Comparison of ENCODE assay signal across 8 cellular contexts in genomic region chr1:155983191-155984023, GRCh38. TPM values are rescaled to one million over a fixed set of nuclear protein-coding genes. Genes with fewer than 3 reads are reported as not detected.
A peak's percentile ranks its signal among the peaks of the same experiment; 100 is the strongest.
DNase-seq lines count a peak whose midpoint lies in the region; ATAC-seq, FAIRE-seq and TF ChIP-seq lines count a peak whose summit lies in the region.

No MANE protein-coding gene starts in this region.

- TF ChIP-seq CTCF in MCF 10A (IDR thresholded peaks at IDR 0.05; ENCODE audit: unreplicated experiment) (peak; percentile 19), HepG2 (CRISPR knock-in tag; IDR thresholded peaks at IDR 0.05) (peak; percentile 57)

- 32% methylated on average over 4 of the region's 4 CpGs for WGBS in HepG2 (ENCODE audit: low lambda C conversion rate)
- 37% methylated on average over 4 of the region's 4 CpGs for WGBS in urinary bladder

- H3K4me1 ChIP-seq in HepG2 (ENCODE audit: insufficient read depth, low read length): peaks cover 63% of the 10 kb centered on the region
- H3K4me1 ChIP-seq in urinary bladder (ENCODE audit: insufficient read depth): no peaks in the 10 kb centered on the region

- no peaks in the 10 kb centered on the region for H3K27me3 Mint-ChIP-seq in stimulated activated naive CD8-positive, alpha-beta T cell treated with anti-CD3 and anti-CD28 coated beads, Interleukin-15, amount 100 ng/mL, for 72 hours
- no peaks in the 10 kb centered on the region for H3K27me3 Mint-ChIP-seq in MCF 10A (ENCODE audit: insufficient read depth, unreplicated experiment)

- peak overlapping the region; percentile 26; the same call in 1 of the 2 replicates for H3K9ac ChIP-seq in HepG2 (ENCODE audit: insufficient read depth, low read depth, low read length)

- no peaks in the 10 kb centered on the region for H3K36me3 ChIP-seq in HepG2 (replicated peaks in 1 of 2; ENCODE audit: control insufficient read depth in 1 of 2, insufficient read depth in 2 of 2, low read length in 2 of 2)
- H3K36me3 ChIP-seq in urinary bladder (ENCODE audit: insufficient read depth): no peaks in the 10 kb centered on the region

- TF ChIP-seq EP300 in HepG2 (IDR thresholded peaks at IDR 0.05; ENCODE audit: low read depth in 2 of 2, low read length in 2 of 2): peak in 1 of 2 experiments; percentile 41; a peak in 1 of 4 replicates
- TF ChIP-seq EP300 in HepG2 (CRISPR knock-in tag; IDR thresholded peaks at IDR 0.05; ENCODE audit: borderline replicate concordance): peak; percentile 62; the same call in 1 of the 2 replicates

- TF ChIP-seq RAD21 in HepG2 (CRISPR knock-in tag; IDR thresholded peaks at IDR 0.05): no peak

- CTCF ChIA-PET in MCF 10A (lab: Yijun Ruan, JAX) (interaction anchor here (0.6 to 11.9 kb wide), 17 partner anchors 8 to 410 kb away, joined by 3 to 136 read pairs (median 4); partner anchors contain the start of genes GON4L and RXFP4), HepG2 (lab: Yijun Ruan, JAX; ENCODE audit: low intra/inter-chr PET ratio, low total read pairs) (interaction anchor here (1.0 kb wide), 1 partner anchor 45 kb away, joined by 4 read pairs; no protein-coding TSS in a partner anchor)

- H3K4me1 Mint-ChIP-seq in stimulated activated naive CD8-positive, alpha-beta T cell treated with anti-CD3 and anti-CD28 coated beads, Interleukin-15, amount 100 ng/mL, for 72 hours: peaks cover 49% of the 10 kb centered on the region
- peaks cover 58% of the 10 kb centered on the region for H3K4me1 Mint-ChIP-seq in MCF 10A (ENCODE audit: insufficient read depth, unreplicated experiment)

- H3K27ac ChIP-seq in HepG2 (ENCODE audit: extremely low read length, insufficient read depth, low read length): peak overlapping the region; percentile 11
- peak overlapping the region; percentile 44 for H3K27ac ChIP-seq in urinary bladder (ENCODE audit: low read depth)

- POLR2A ChIA-PET in MCF 10A (lab: Yijun Ruan, JAX) (interaction anchor here (0.8 to 13.3 kb wide), 10 partner anchors 9 to 123 kb away, joined by 3 to 294 read pairs (median 6); partner anchors contain the start of genes KHDC4, RXFP4 and SSR2), HepG2 (lab: Yijun Ruan, JAX) (interaction anchor here (0.7 to 13.5 kb wide), 15 partner anchors 9 to 124 kb away, joined by 3 to 390 read pairs (median 8); partner anchors contain the start of genes KHDC4, RXFP4 and SYT11)

- H2AFZ ChIP-seq in HepG2 (ENCODE audit: low read length): no peak overlapping the region

- H3K27ac Mint-ChIP-seq in stimulated activated naive CD8-positive, alpha-beta T cell treated with anti-CD3 and anti-CD28 coated beads, Interleukin-15, amount 100 ng/mL, for 72 hours: peak overlapping the region; percentile 63 to 92
- peak overlapping the region; percentile 90 for H3K27ac Mint-ChIP-seq in MCF 10A (ENCODE audit: low read depth, unreplicated experiment)

- BruUV-seq in MCF 10A (replicated peaks; lab: Mats Ljungman, UMichigan) (no TSS peak), HepG2 (replicated peaks; lab: Mats Ljungman, UMichigan) (no TSS peak)

- H4K20me1 ChIP-seq in HepG2 (ENCODE audit: insufficient read depth, low read length): no peaks in the 10 kb centered on the region

- no peaks in the 10 kb centered on the region for H3K79me2 ChIP-seq in HepG2 (ENCODE audit: insufficient read depth, low read length)

- in situ Hi-C loops in HepG2 (cut with HindIII; ENCODE audit: extremely low pct_ligation_motif_present, low pct_unique_long_range_greater_than_20kb): loop anchor here (10.0 kb wide), 1 partner anchor 49 kb away; the partner anchor contains the start of gene KHDC4

- peak overlapping the region in 1 of 3 experiments; percentile 25; a peak in 2 of 6 replicates for H3K4me3 ChIP-seq in HepG2 (replicated peaks in 1 of 3; ENCODE audit: insufficient read depth in 1 of 3, low read depth in 2 of 3, low read length in 3 of 3)
- H3K4me3 ChIP-seq in urinary bladder (ENCODE audit: low read depth, low read length): peak overlapping the region; percentile 10

- no peaks in the 10 kb centered on the region for H3K9me3 ChIP-seq in HepG2 (ENCODE audit: low read length)

- intact Hi-C loops in MCF 10A (cut with micrococcal nuclease): loop anchor here (1.0 to 10.0 kb wide), 2 partner anchors 49 to 259 kb away; partner anchors contain the start of gene KHDC4
- intact Hi-C loops in HepG2 (cut with micrococcal nuclease; ENCODE audit: unreplicated experiment): no loop called here

- no peak for TF ChIP-seq POLR2A in HepG2 (IDR thresholded peaks at IDR 0.05; ENCODE audit: insufficient read depth in 1 of 2, low read depth in 2 of 2, low read length in 2 of 2)

- no peaks in the 10 kb centered on the region for H3K9me3 Mint-ChIP-seq in stimulated activated naive CD8-positive, alpha-beta T cell treated with anti-CD3 and anti-CD28 coated beads, Interleukin-15, amount 100 ng/mL, for 72 hours
- H3K9me3 Mint-ChIP-seq in MCF 10A (ENCODE audit: unreplicated experiment): no peaks in the 10 kb centered on the region

- no peak for DNase-seq in stimulated activated naive CD8-positive, alpha-beta T cell treated with anti-CD3 and anti-CD28 coated beads, Interleukin-15, amount 100 ng/mL, for 72 hours
- DNase-seq in stimulated activated naive CD8-positive, alpha-beta T cell treated with anti-CD3 and anti-CD28 coated beads, Interleukin-15, Interleukin-2, amounts not matched to agents 100 U/mL and 50 U/mL, for 24 hours: no peak
- DNase-seq in NCI-H446 (lab: John Stamatoyannopoulos, UW): peak; percentile 72 to 77
- DNase-seq in MCF 10A (ENCODE audit: unreplicated experiment): peak; percentile 98
- peak; percentile 44 for DNase-seq in HepG2 (ENCODE audit: low spot score)
- DNase-seq in SKM-1 treated with dmso at 0.1 percent for 144 hours (lab: John Stamatoyannopoulos, UW; ENCODE audit: unreplicated experiment): no peak
- DNase-seq in activated CD4-positive, alpha-beta T cell treated with anti-CD3 and anti-CD28 coated beads for 48 hours: no peak

- H3K4me3 Mint-ChIP-seq in stimulated activated naive CD8-positive, alpha-beta T cell treated with anti-CD3 and anti-CD28 coated beads, Interleukin-15, amount 100 ng/mL, for 72 hours: no peak overlapping the region
- peak overlapping the region; percentile 81 for H3K4me3 Mint-ChIP-seq in MCF 10A (ENCODE audit: unreplicated experiment)

- peak; percentile 58 for ATAC-seq in stimulated activated naive CD8-positive, alpha-beta T cell treated with anti-CD3 and anti-CD28 coated beads, Interleukin-15, amount 100 ng/mL, for 72 hours
- no peak for ATAC-seq in stimulated activated naive CD8-positive, alpha-beta T cell treated with anti-CD3 and anti-CD28 coated beads, Interleukin-15, Interleukin-2, amounts not matched to agents 100 U/mL and 50 U/mL, for 24 hours
- peak; percentile 86 for ATAC-seq in HepG2

- peaks cover 8% of the 10 kb centered on the region for H3K36me3 Mint-ChIP-seq in MCF 10A (ENCODE audit: insufficient read depth, unreplicated experiment)

- peak; percentile 55 for FAIRE-seq in HepG2 (lab: Jason Lieb, UNC)

- peak overlapping the region; percentile 46 for H3K4me2 ChIP-seq in HepG2 (ENCODE audit: low read depth, low read length)

- H3K27me3 ChIP-seq in HepG2 (ENCODE audit: control insufficient read depth in 1 of 2, insufficient read depth in 2 of 2, low read length in 2 of 2): no peaks in the 10 kb centered on the region

RNA-seq across cellular contexts. Expression of gene ARHGEF2, which starts 5.1 kb away (rescaled TPM):
- total RNA-seq in MCF 10A (2022) (498 and 555 TPM in 2 replicates), HepG2 (2016; rRNA removed; fragmentation: Illumina TruSeq; extraction: Trizol) (15.0 and 16.1 TPM in 2 replicates), urinary bladder (63.3 TPM)
- total RNA-seq in HepG2 (2016; cell fraction: cytosol; rRNA removed; fragmentation: Illumina TruSeq; extraction: Trizol; ENCODE audit: low read depth): 7.7 and 8.4 TPM in 2 replicates
- total RNA-seq in HepG2 (2016; cell fraction: insoluble cytoplasmic fraction; rRNA removed; fragmentation: Illumina TruSeq; extraction: Trizol): 12.9 and 18.6 TPM in 2 replicates
- 10.3 and 11.1 TPM in 2 replicates for total RNA-seq in HepG2 (2016; cell fraction: membrane; rRNA removed; fragmentation: Illumina TruSeq; extraction: Trizol)
- total RNA-seq in HepG2 (2016; cell fraction: nucleus; rRNA removed; fragmentation: Illumina TruSeq; extraction: Trizol): 13.2 and 15.5 TPM in 2 replicates
- polyA plus RNA-seq in HepG2 (2011; rRNA removed) (32.1 and 33.1 TPM in 2 replicates), urinary bladder (40.5 TPM)
- polyA plus RNA-seq in HepG2 (2011; cell fraction: cytosol; rRNA removed): 15.2 and 17.5 TPM in 2 replicates
- 104 and 108 TPM in 2 replicates for polyA plus RNA-seq in HepG2 (2011; cell fraction: nucleus; rRNA removed)
- 28.0 and 37.8 TPM in 2 replicates for polyA plus RNA-seq in HepG2 (2012)
- 1.9 and 2.0 TPM in 2 replicates for polyA plus RNA-seq in HepG2 (2016; cell fraction: cytosol; fragmentation: Illumina TruSeq; extraction: Trizol; ENCODE audit: low read depth)
- polyA plus RNA-seq in HepG2 (2016; cell fraction: insoluble cytoplasmic fraction; fragmentation: Illumina TruSeq; extraction: Trizol; ENCODE audit: low read depth): 13.1 and 13.4 TPM in 2 replicates
- 3.6 and 3.8 TPM in 2 replicates for polyA plus RNA-seq in HepG2 (2016; cell fraction: membrane; fragmentation: Illumina TruSeq; extraction: Trizol; ENCODE audit: low read depth)
- 34.1 and 35.2 TPM in 2 replicates for polyA plus RNA-seq in HepG2 (2016; cell fraction: nucleus; fragmentation: Illumina TruSeq; extraction: Trizol; ENCODE audit: insufficient read depth, low read depth)
- 54.1 and 96.8 TPM in 2 replicates for polyA minus RNA-seq in HepG2 (2011; rRNA and poly(A)+ RNA removed; ENCODE audit: low replicate concordance)
- 17.6 and 19.9 TPM in 2 replicates for polyA minus RNA-seq in HepG2 (2011; cell fraction: cytosol; rRNA and poly(A)+ RNA removed)
- 50.0 and 65.8 TPM in 2 replicates for polyA minus RNA-seq in HepG2 (2011; cell fraction: nucleus; rRNA and poly(A)+ RNA removed)

RNA-seq across cellular contexts. Expression of gene SSR2, which starts 37.3 kb away (rescaled TPM):
- total RNA-seq in MCF 10A (2022) (477 and 589 TPM in 2 replicates), HepG2 (2016; rRNA removed; fragmentation: Illumina TruSeq; extraction: Trizol) (150 and 284 TPM in 2 replicates), urinary bladder (213 TPM)
- 92.7 and 103 TPM in 2 replicates for total RNA-seq in HepG2 (2016; cell fraction: cytosol; rRNA removed; fragmentation: Illumina TruSeq; extraction: Trizol; ENCODE audit: low read depth)
- total RNA-seq in HepG2 (2016; cell fraction: insoluble cytoplasmic fraction; rRNA removed; fragmentation: Illumina TruSeq; extraction: Trizol): 138 and 293 TPM in 2 replicates
- total RNA-seq in HepG2 (2016; cell fraction: membrane; rRNA removed; fragmentation: Illumina TruSeq; extraction: Trizol): 147 and 165 TPM in 2 replicates
- 188 and 211 TPM in 2 replicates for total RNA-seq in HepG2 (2016; cell fraction: nucleus; rRNA removed; fragmentation: Illumina TruSeq; extraction: Trizol)
- polyA plus RNA-seq in HepG2 (2011; rRNA removed) (442 and 461 TPM in 2 replicates), urinary bladder (252 TPM)
- 664 and 870 TPM in 2 replicates for polyA plus RNA-seq in HepG2 (2011; cell fraction: cytosol; rRNA removed)
- 174 and 212 TPM in 2 replicates for polyA plus RNA-seq in HepG2 (2011; cell fraction: nucleus; rRNA removed)
- 199 and 208 TPM in 2 replicates for polyA plus RNA-seq in HepG2 (2012)
- polyA plus RNA-seq in HepG2 (2016; cell fraction: cytosol; fragmentation: Illumina TruSeq; extraction: Trizol; ENCODE audit: low read depth): 105 and 112 TPM in 2 replicates
- polyA plus RNA-seq in HepG2 (2016; cell fraction: insoluble cytoplasmic fraction; fragmentation: Illumina TruSeq; extraction: Trizol; ENCODE audit: low read depth): 153 and 154 TPM in 2 replicates
- polyA plus RNA-seq in HepG2 (2016; cell fraction: membrane; fragmentation: Illumina TruSeq; extraction: Trizol; ENCODE audit: low read depth): 145 and 154 TPM in 2 replicates
- polyA plus RNA-seq in HepG2 (2016; cell fraction: nucleus; fragmentation: Illumina TruSeq; extraction: Trizol; ENCODE audit: insufficient read depth, low read depth): 326 and 354 TPM in 2 replicates
- polyA minus RNA-seq in HepG2 (2011; rRNA and poly(A)+ RNA removed; ENCODE audit: low replicate concordance): 359 and 489 TPM in 2 replicates
- polyA minus RNA-seq in HepG2 (2011; cell fraction: cytosol; rRNA and poly(A)+ RNA removed): 105 and 115 TPM in 2 replicates
- 44.5 and 56.7 TPM in 2 replicates for polyA minus RNA-seq in HepG2 (2011; cell fraction: nucleus; rRNA and poly(A)+ RNA removed)

RNA-seq across cellular contexts. Expression of gene RXFP4, which starts 42.0 kb away (rescaled TPM):
- total RNA-seq in MCF 10A (2022) (not detected in 2 replicates), HepG2 (2016; rRNA removed; fragmentation: Illumina TruSeq; extraction: Trizol) (0.38 TPM in 1 of 2 replicates, not detected in the other), urinary bladder (not detected)
- not detected in 2 replicates for total RNA-seq in HepG2 (2016; cell fraction: cytosol; rRNA removed; fragmentation: Illumina TruSeq; extraction: Trizol; ENCODE audit: low read depth)
- total RNA-seq in HepG2 (2016; cell fraction: insoluble cytoplasmic fraction; rRNA removed; fragmentation: Illumina TruSeq; extraction: Trizol): 0.25 and 0.28 TPM in 2 replicates
- not detected in 2 replicates for total RNA-seq in HepG2 (2016; cell fraction: membrane; rRNA removed; fragmentation: Illumina TruSeq; extraction: Trizol)
- total RNA-seq in HepG2 (2016; cell fraction: nucleus; rRNA removed; fragmentation: Illumina TruSeq; extraction: Trizol): 0.31 TPM in 1 of 2 replicates, not detected in the other
- polyA plus RNA-seq in HepG2 (2011; rRNA removed) (1.4 and 1.9 TPM in 2 replicates), urinary bladder (0.18 TPM)
- polyA plus RNA-seq in HepG2 (2011; cell fraction: cytosol; rRNA removed): 1.3 and 2.1 TPM in 2 replicates
- 0.42 and 0.48 TPM in 2 replicates for polyA plus RNA-seq in HepG2 (2011; cell fraction: nucleus; rRNA removed)
- 0.48 and 0.72 TPM in 2 replicates for polyA plus RNA-seq in HepG2 (2012)
- polyA plus RNA-seq in HepG2 (2016; cell fraction: cytosol; fragmentation: Illumina TruSeq; extraction: Trizol; ENCODE audit: low read depth): 0.08 TPM in 1 of 2 replicates, not detected in the other
- polyA plus RNA-seq in HepG2 (2016; cell fraction: insoluble cytoplasmic fraction; fragmentation: Illumina TruSeq; extraction: Trizol; ENCODE audit: low read depth): not detected in 2 replicates
- polyA plus RNA-seq in HepG2 (2016; cell fraction: membrane; fragmentation: Illumina TruSeq; extraction: Trizol; ENCODE audit: low read depth): not detected in 2 replicates
- 0.64 and 0.79 TPM in 2 replicates for polyA plus RNA-seq in HepG2 (2016; cell fraction: nucleus; fragmentation: Illumina TruSeq; extraction: Trizol; ENCODE audit: insufficient read depth, low read depth)
- polyA minus RNA-seq in HepG2 (2011; rRNA and poly(A)+ RNA removed; ENCODE audit: low replicate concordance): 1.4 and 2.7 TPM in 2 replicates
- 0.49 TPM in 1 of 2 replicates, not detected in the other for polyA minus RNA-seq in HepG2 (2011; cell fraction: cytosol; rRNA and poly(A)+ RNA removed)
- polyA minus RNA-seq in HepG2 (2011; cell fraction: nucleus; rRNA and poly(A)+ RNA removed): 0.39 and 1.1 TPM in 2 replicates

RNA-seq across cellular contexts. Expression of gene KHDC4, which starts 49.2 kb away (rescaled TPM):
- total RNA-seq in MCF 10A (2022) (90.9 and 104 TPM in 2 replicates), HepG2 (2016; rRNA removed; fragmentation: Illumina TruSeq; extraction: Trizol) (15.9 and 33.5 TPM in 2 replicates), urinary bladder (45.0 TPM)
- 17.8 and 22.2 TPM in 2 replicates for total RNA-seq in HepG2 (2016; cell fraction: cytosol; rRNA removed; fragmentation: Illumina TruSeq; extraction: Trizol; ENCODE audit: low read depth)
- total RNA-seq in HepG2 (2016; cell fraction: insoluble cytoplasmic fraction; rRNA removed; fragmentation: Illumina TruSeq; extraction: Trizol): 17.1 and 30.7 TPM in 2 replicates
- total RNA-seq in HepG2 (2016; cell fraction: membrane; rRNA removed; fragmentation: Illumina TruSeq; extraction: Trizol): 16.0 and 18.2 TPM in 2 replicates
- 51.8 and 57.5 TPM in 2 replicates for total RNA-seq in HepG2 (2016; cell fraction: nucleus; rRNA removed; fragmentation: Illumina TruSeq; extraction: Trizol)
- polyA plus RNA-seq in HepG2 (2011; rRNA removed) (74.5 and 92.0 TPM in 2 replicates), urinary bladder (24.4 TPM)
- 35.4 and 38.7 TPM in 2 replicates for polyA plus RNA-seq in HepG2 (2011; cell fraction: cytosol; rRNA removed)
- polyA plus RNA-seq in HepG2 (2011; cell fraction: nucleus; rRNA removed): 126 and 134 TPM in 2 replicates
- 37.2 and 38.4 TPM in 2 replicates for polyA plus RNA-seq in HepG2 (2012)
- 2.1 and 2.5 TPM in 2 replicates for polyA plus RNA-seq in HepG2 (2016; cell fraction: cytosol; fragmentation: Illumina TruSeq; extraction: Trizol; ENCODE audit: low read depth)
- polyA plus RNA-seq in HepG2 (2016; cell fraction: insoluble cytoplasmic fraction; fragmentation: Illumina TruSeq; extraction: Trizol; ENCODE audit: low read depth): 14.7 and 16.3 TPM in 2 replicates
- polyA plus RNA-seq in HepG2 (2016; cell fraction: membrane; fragmentation: Illumina TruSeq; extraction: Trizol; ENCODE audit: low read depth): 4.2 and 4.7 TPM in 2 replicates
- 113 and 121 TPM in 2 replicates for polyA plus RNA-seq in HepG2 (2016; cell fraction: nucleus; fragmentation: Illumina TruSeq; extraction: Trizol; ENCODE audit: insufficient read depth, low read depth)
- 83.9 and 155 TPM in 2 replicates for polyA minus RNA-seq in HepG2 (2011; rRNA and poly(A)+ RNA removed; ENCODE audit: low replicate concordance)
- 19.6 and 24.9 TPM in 2 replicates for polyA minus RNA-seq in HepG2 (2011; cell fraction: cytosol; rRNA and poly(A)+ RNA removed)
- 113 and 148 TPM in 2 replicates for polyA minus RNA-seq in HepG2 (2011; cell fraction: nucleus; rRNA and poly(A)+ RNA removed)

Comparison
In these comparisons a context has a peak if more than half of its experiments do, and no peak if none do; other contexts are left out.
1. DNase-seq: peak in NCI-H446 (2 of 2), MCF 10A (single experiment) and HepG2 (single experiment); none in stimulated activated naive CD8-positive, alpha-beta T cell treated with anti-CD3 and anti-CD28 coated beads, Interleukin-15, amount 100 ng/mL, for 72 hours (0 of 2), stimulated activated naive CD8-positive, alpha-beta T cell treated with anti-CD3 and anti-CD28 coated beads, Interleukin-15, Interleukin-2, amounts not matched to agents 100 U/mL and 50 U/mL, for 24 hours (single experiment), SKM-1 treated with dmso at 0.1 percent for 144 hours (single experiment) and activated CD4-positive, alpha-beta T cell treated with anti-CD3 and anti-CD28 coated beads for 48 hours (single experiment).